9 cellular contexts compared by ENCODE assay signal in the genomic region with DNA sequence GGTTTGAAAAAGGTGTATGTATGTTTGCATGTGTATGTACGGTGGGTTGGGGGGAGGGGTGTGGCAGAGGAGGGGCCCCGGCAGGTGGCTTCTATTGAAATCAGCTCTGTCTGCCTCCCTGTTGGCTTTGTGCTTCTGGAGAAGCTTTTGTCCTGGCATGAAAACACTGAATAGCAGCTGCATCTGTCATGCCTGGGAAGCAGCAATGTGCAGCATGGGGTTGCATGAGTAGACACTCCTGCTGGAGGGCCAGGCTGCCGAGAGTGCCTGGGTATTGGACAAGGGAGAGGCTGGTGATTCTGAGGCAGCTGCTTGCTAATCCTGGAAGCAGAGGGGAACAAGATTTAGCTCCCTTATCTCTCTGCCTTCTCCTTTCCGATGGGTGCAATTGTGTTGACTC. TPM values are rescaled to one million over a fixed set of nuclear protein-coding genes. Genes with fewer than 3 reads are reported as not detected.
A peak's percentile ranks its signal among the peaks of the same experiment; 100 is the strongest.
DNase-seq lines count a peak whose midpoint lies in the region; ATAC-seq lines count a peak whose summit lies in the region.
"Had no signal": no experiment of that assay in that cellular context is flagged by ENCODE, and none has a peak within 500 bp of the region (broad histone marks: within the 10 kb centered on the region; RNA-seq: fewer than 3 reads in every experiment).

No MANE protein-coding gene starts in this region.

- peak overlapping the region; percentile 77 for H3K27ac Mint-ChIP-seq in activated T-helper 1 cell treated with anti-CD3 and anti-CD28 coated beads, Interleukin-12 subunit alpha, Interleukin-12 subunit beta, Interleukin-2, Interleukin-4 antibody, amounts not matched to agents 30 ng/mL and 10 ng/mL and 1 ng/mL, durations not matched to agents 14 hours and 24 hours and 36 hours

- H3K4me3 ChIP-seq in ACC112 (ENCODE audit: low read depth, low read length) (peak overlapping the region; percentile 13; the same call in 1 of the 2 replicates), MG63 (no peak overlapping the region)
- H3K4me3 ChIP-seq: upper lobe of left lung had no signal

- H3K27me3 ChIP-seq in ACC112 (ENCODE audit: insufficient read depth, low read length), result no peaks in the 10 kb centered on the region
- no peaks in the 10 kb centered on the region for H3K27me3 ChIP-seq in MG63
- H3K27me3 ChIP-seq: upper lobe of left lung had no signal

- H3K4me1 Mint-ChIP-seq in activated T-helper 1 cell treated with anti-CD3 and anti-CD28 coated beads, Interleukin-12 subunit alpha, Interleukin-12 subunit beta, Interleukin-2, Interleukin-4 antibody, amounts not matched to agents 30 ng/mL and 10 ng/mL and 1 ng/mL, durations not matched to agents 14 hours and 24 hours and 36 hours (ENCODE audit: low read depth), result peaks cover 93% of the 10 kb centered on the region

- no peak for ATAC-seq in GM21619 (IDR thresholded peaks at IDR 0.05; ENCODE audit: unreplicated experiment)

- peak; percentile 87 for DNase-seq in MG63
- no peak for DNase-seq in activated T-helper 1 cell treated with anti-CD3 and anti-CD28 coated beads, Interleukin-12 subunit alpha, Interleukin-12 subunit beta, Interleukin-2, Interleukin-4 antibody, amounts not matched to agents 30 ng/mL and 10 ng/mL and 1 ng/mL, durations not matched to agents 14 hours and 24 hours and 36 hours (ENCODE audit: low spot score)
- peak; percentile 34 for DNase-seq in iPS-NIHi11 (ENCODE audit: low spot score)
- no peak for DNase-seq in central memory CD4-positive, alpha-beta T cell
- DNase-seq in activated CD4-positive, alpha-beta T cell treated with anti-CD3 and anti-CD28 coated beads, Interleukin-2, amount 50 U/mL, for 4 hours, result no peak
- DNase-seq in activated naive CD4-positive, alpha-beta T cell (lab: John Stamatoyannopoulos, UW), result no peak

- no peaks in the 10 kb centered on the region for H3K9me3 ChIP-seq in MG63
- H3K9me3 ChIP-seq: upper lobe of left lung had no signal

- H3K36me3 Mint-ChIP-seq in activated T-helper 1 cell treated with anti-CD3 and anti-CD28 coated beads, Interleukin-12 subunit alpha, Interleukin-12 subunit beta, Interleukin-2, Interleukin-4 antibody, amounts not matched to agents 30 ng/mL and 10 ng/mL and 1 ng/mL, durations not matched to agents 14 hours and 24 hours and 36 hours (ENCODE audit: low read depth), result peaks cover 12% of the 10 kb centered on the region

- intact Hi-C loops in activated T-helper 1 cell treated with anti-CD3 and anti-CD28 coated beads, Interleukin-12 subunit alpha, Interleukin-12 subunit beta, Interleukin-2, Interleukin-4 antibody, amounts not matched to agents 30 ng/mL and 10 ng/mL and 1 ng/mL, durations not matched to agents 14 hours and 24 hours and 36 hours (cut with micrococcal nuclease), result no loop called here

- no peak overlapping the region for H3K4me3 Mint-ChIP-seq in activated T-helper 1 cell treated with anti-CD3 and anti-CD28 coated beads, Interleukin-12 subunit alpha, Interleukin-12 subunit beta, Interleukin-2, Interleukin-4 antibody, amounts not matched to agents 30 ng/mL and 10 ng/mL and 1 ng/mL, durations not matched to agents 14 hours and 24 hours and 36 hours

- H2AFZ ChIP-seq in ACC112 (ENCODE audit: low read length, unreplicated experiment), result no peak overlapping the region

- peaks cover 97% of the 10 kb centered on the region for H3K79me2 ChIP-seq in ACC112 (ENCODE audit: control insufficient read depth, insufficient read depth, low read length, unreplicated experiment)

- H3K4me1 ChIP-seq in ACC112 (ENCODE audit: control insufficient read depth, insufficient read depth, low read length, unreplicated experiment), result peaks cover 73% of the 10 kb centered on the region

- H3K9me3 Mint-ChIP-seq in activated T-helper 1 cell treated with anti-CD3 and anti-CD28 coated beads, Interleukin-12 subunit alpha, Interleukin-12 subunit beta, Interleukin-2, Interleukin-4 antibody, amounts not matched to agents 30 ng/mL and 10 ng/mL and 1 ng/mL, durations not matched to agents 14 hours and 24 hours and 36 hours, result no peaks in the 10 kb centered on the region

- peak overlapping the region; percentile 90 for H3K27ac ChIP-seq in ACC112 (ENCODE audit: low read depth, low read length)

- no peaks in the 10 kb centered on the region for H3K27me3 Mint-ChIP-seq in activated T-helper 1 cell treated with anti-CD3 and anti-CD28 coated beads, Interleukin-12 subunit alpha, Interleukin-12 subunit beta, Interleukin-2, Interleukin-4 antibody, amounts not matched to agents 30 ng/mL and 10 ng/mL and 1 ng/mL, durations not matched to agents 14 hours and 24 hours and 36 hours (ENCODE audit: insufficient read depth)

- H3K36me3 ChIP-seq in ACC112 (ENCODE audit: insufficient read depth, low read length) (no peaks in the 10 kb centered on the region), MG63 (0 out of 2 replicates have a peak, but pooled peaks cover 3% of the 10 kb centered on the region)
- H3K36me3 ChIP-seq: upper lobe of left lung had no signal

RNA-seq across cellular contexts. Expression of a gene that starts 20.5 kb away (rescaled TPM):
- 28.1 and 32.3 TPM in 2 replicates for total RNA-seq in MG63 (2014; rRNA removed; shearing (Covaris generic); ENCODE audit: low replicate concordance)
- total RNA-seq in activated T-helper 1 cell treated with anti-CD3 and anti-CD28 coated beads, Interleukin-12 subunit alpha, Interleukin-12 subunit beta, Interleukin-2, Interleukin-4 antibody, amounts not matched to agents 30 ng/mL and 10 ng/mL and 1 ng/mL, durations not matched to agents 14 hours and 24 hours and 36 hours, result 117 and 120 TPM in 2 replicates

Comparison
In these comparisons a context has a peak if more than half of its experiments do, and no peak if none do; other contexts are left out.
1. DNase-seq: peak in MG63 (single experiment) and iPS-NIHi11 (single experiment); none in activated T-helper 1 cell treated with anti-CD3 and anti-CD28 coated beads, Interleukin-12 subunit alpha, Interleukin-12 subunit beta, Interleukin-2, Interleukin-4 antibody, amounts not matched to agents 30 ng/mL and 10 ng/mL and 1 ng/mL, durations not matched to agents 14 hours and 24 hours and 36 hours (single experiment), central memory CD4-positive, alpha-beta T cell (single experiment), activated CD4-positive, alpha-beta T cell treated with anti-CD3 and anti-CD28 coated beads, Interleukin-2, amount 50 U/mL, for 4 hours (0 of 2) and activated naive CD4-positive, alpha-beta T cell (0 of 4).